Comparison of ENCODE assay signal across 8 cellular contexts in genomic region chr4:2745981-2746806, GRCh38. TPM values are rescaled to one million over a fixed set of nuclear protein-coding genes. Genes with fewer than 3 reads are reported as not detected.
A peak's percentile ranks its signal among the peaks of the same experiment; 100 is the strongest.
DNase-seq lines count a peak whose midpoint lies in the region; ATAC-seq, FAIRE-seq and TF ChIP-seq lines count a peak whose summit lies in the region.

No MANE protein-coding gene starts in this region.

- peaks cover 58% of the 10 kb centered on the region for H3K4me1 Mint-ChIP-seq in activated CD4-positive, alpha-beta T cell treated with anti-CD3 and anti-CD28 coated beads for 36 hours

- H3K4me3 ChIP-seq in BE2C (ENCODE audit: low read depth, low read length) = no peak overlapping the region
- no peak overlapping the region for H3K4me3 ChIP-seq in small intestine (ENCODE audit: low read depth in 1 of 2, low read length in 2 of 2)

- peak overlapping the region in 1 of 2 donors; percentile 77 for H3K27ac ChIP-seq in small intestine (ENCODE audit: low read depth in 1 of 2, low read length in 1 of 2)

- H3K27me3 Mint-ChIP-seq in activated CD4-positive, alpha-beta T cell treated with anti-CD3 and anti-CD28 coated beads for 36 hours = no peaks in the 10 kb centered on the region

- peak overlapping the region; percentile 97 for H3K27ac Mint-ChIP-seq in activated CD4-positive, alpha-beta T cell treated with anti-CD3 and anti-CD28 coated beads for 36 hours

- H3K4me1 ChIP-seq in BE2C (peaks cover 23% of the 10 kb centered on the region), small intestine (ENCODE audit: control insufficient read depth in 2 of 2, insufficient read depth in 1 of 2, low read depth in 1 of 2, low read length in 1 of 2) (no peaks in the 10 kb centered on the region)

- no peaks in the 10 kb centered on the region for H3K27me3 ChIP-seq in BE2C
- H3K27me3 ChIP-seq in small intestine (ENCODE audit: control insufficient read depth in 2 of 2, insufficient read depth in 2 of 2, low read length in 2 of 2) = no peaks in the 10 kb centered on the region

- CTCF ChIA-PET in activated CD4-positive, alpha-beta T cell treated with anti-CD3 and anti-CD28 coated beads for 36 hours (lab: Charles Lee) = interaction anchor here (0.8 to 1.3 kb wide), 3 partner anchors 190 to 284 kb away, joined by 3 to 6 read pairs (median 3); no protein-coding TSS in a partner anchor

- ATAC-seq in GM19372 (IDR thresholded peaks at IDR 0.05; ENCODE audit: low read depth, unreplicated experiment) (peak; percentile 92), HG03460 (IDR thresholded peaks at IDR 0.05; ENCODE audit: unreplicated experiment) (peak; percentile 85), sciatic nerve (peak; percentile 48)
- ATAC-seq in activated CD4-positive, alpha-beta T cell treated with anti-CD3 and anti-CD28 coated beads for 36 hours = peak; percentile 97

- H3K36me3 ChIP-seq in BE2C (peaks cover 44% of the 10 kb centered on the region), small intestine (ENCODE audit: control insufficient read depth in 2 of 2, insufficient read depth in 2 of 2, low read length in 2 of 2) (peaks cover 17 to 27% of the 10 kb centered on the region in 2 donors)

- H3K4me3 Mint-ChIP-seq in activated CD4-positive, alpha-beta T cell treated with anti-CD3 and anti-CD28 coated beads for 36 hours = peak overlapping the region; percentile 62

- H3K9me3 ChIP-seq in BE2C = no peaks in the 10 kb centered on the region
- H3K9me3 ChIP-seq in small intestine (ENCODE audit: control insufficient read depth, low read depth) = no peaks in the 10 kb centered on the region

- peaks cover 53% of the 10 kb centered on the region for H3K36me3 Mint-ChIP-seq in activated CD4-positive, alpha-beta T cell treated with anti-CD3 and anti-CD28 coated beads for 36 hours (ENCODE audit: low read depth)

- DNase-seq in BE2C (peak; percentile 92), dermis microvascular lymphatic vessel endothelial cell (ENCODE audit: low read depth in 2 of 2) (peak; percentile 71 to 89), sciatic nerve (ENCODE audit: low spot score) (no peak), small intestine (no peak), NCI-H146 treated with DMSO at 0.1 percent for 48 hours (lab: John Stamatoyannopoulos, UW; ENCODE audit: unreplicated experiment) (no peak)
- DNase-seq in activated CD4-positive, alpha-beta T cell treated with anti-CD3 and anti-CD28 coated beads for 36 hours = peak; percentile 98

- no peak for TF ChIP-seq CTCF in BE2C (IDR thresholded peaks at IDR 0.05; ENCODE audit: low read depth, low read length)

- FAIRE-seq in small intestine (lab: Jason Lieb, UNC) = no peak

- 64 to 80% (median 67%) methylated on average over 21 of the region's 21 CpGs for WGBS in small intestine, 3 donors

- H3K9me3 Mint-ChIP-seq in activated CD4-positive, alpha-beta T cell treated with anti-CD3 and anti-CD28 coated beads for 36 hours (ENCODE audit: low read depth) = no peaks in the 10 kb centered on the region

- POLR2A ChIA-PET in activated CD4-positive, alpha-beta T cell treated with anti-CD3 and anti-CD28 coated beads for 36 hours (lab: Charles Lee) = interaction anchor here (0.8 to 2.4 kb wide), 9 partner anchors 10 to 455 kb away, joined by 3 to 11 read pairs (median 6); partner anchors contain the start of genes GRK4, NOP14 and TNIP2

- intact Hi-C loops in activated CD4-positive, alpha-beta T cell treated with anti-CD3 and anti-CD28 coated beads for 36 hours (cut with DNase I, micrococcal nuclease) = loop anchor here (1.0 to 5.0 kb wide), 16 partner anchors 10 to 873 kb away; partner anchors contain the start of genes TNIP2 (in 2 of the 2), ADD1 (in 1 of the 2), CFAP99 (in 1 of the 2) and FAM193A (in 1 of the 2)
- intact Hi-C loops in sciatic nerve (cut with DNase I) = no loop called here

RNA-seq across cellular contexts. Expression of gene TNIP2, which starts 9.9 kb away (rescaled TPM):
- polyA plus RNA-seq in BE2C (2012; ENCODE audit: insufficient read depth, insufficient read length, low read depth) = 47.1 TPM
- total RNA-seq in activated CD4-positive, alpha-beta T cell treated with anti-CD3 and anti-CD28 coated beads for 36 hours = 10 to 100 TPM; 50.6 to 59.4 TPM
- total RNA-seq in dermis microvascular lymphatic vessel endothelial cell (71.6 and 91.3 TPM in 2 replicates), sciatic nerve (34.9 TPM)
- polyA plus RNA-seq in small intestine = 100 to 1,000 TPM in 1 of 3 donors, 10 to 100 TPM in 2; 50.8 to 109 (median 69.7) TPM

RNA-seq across cellular contexts. Expression of gene SH3BP2, which starts 46.7 kb away (rescaled TPM):
- 35.4 TPM for polyA plus RNA-seq in BE2C (2012; ENCODE audit: insufficient read depth, insufficient read length, low read depth)
- 10 to 100 TPM; 63.3 to 68.3 TPM for total RNA-seq in activated CD4-positive, alpha-beta T cell treated with anti-CD3 and anti-CD28 coated beads for 36 hours
- 12.5 and 16.9 TPM in 2 replicates for total RNA-seq in dermis microvascular lymphatic vessel endothelial cell
- 82.7 TPM for total RNA-seq in sciatic nerve
- 10 to 100 TPM in 2 of 3 donors, 1 to 10 TPM in 1; 8.9 to 33.7 (median 13.4) TPM for polyA plus RNA-seq in small intestine

Comparison
In these comparisons a context has a peak if more than half of its experiments do, and no peak if none do; other contexts are left out.
1. DNase-seq: peak in BE2C (single experiment), activated CD4-positive, alpha-beta T cell treated with anti-CD3 and anti-CD28 coated beads for 36 hours (single experiment) and dermis microvascular lymphatic vessel endothelial cell (2 of 2); none in sciatic nerve (single experiment), small intestine (single experiment) and NCI-H146 treated with DMSO at 0.1 percent for 48 hours (single experiment).
2. Peak in every context shown above with its lines, with median percentiles within 50 percentile points of each other: ATAC-seq.